In the genomic region with DNA sequence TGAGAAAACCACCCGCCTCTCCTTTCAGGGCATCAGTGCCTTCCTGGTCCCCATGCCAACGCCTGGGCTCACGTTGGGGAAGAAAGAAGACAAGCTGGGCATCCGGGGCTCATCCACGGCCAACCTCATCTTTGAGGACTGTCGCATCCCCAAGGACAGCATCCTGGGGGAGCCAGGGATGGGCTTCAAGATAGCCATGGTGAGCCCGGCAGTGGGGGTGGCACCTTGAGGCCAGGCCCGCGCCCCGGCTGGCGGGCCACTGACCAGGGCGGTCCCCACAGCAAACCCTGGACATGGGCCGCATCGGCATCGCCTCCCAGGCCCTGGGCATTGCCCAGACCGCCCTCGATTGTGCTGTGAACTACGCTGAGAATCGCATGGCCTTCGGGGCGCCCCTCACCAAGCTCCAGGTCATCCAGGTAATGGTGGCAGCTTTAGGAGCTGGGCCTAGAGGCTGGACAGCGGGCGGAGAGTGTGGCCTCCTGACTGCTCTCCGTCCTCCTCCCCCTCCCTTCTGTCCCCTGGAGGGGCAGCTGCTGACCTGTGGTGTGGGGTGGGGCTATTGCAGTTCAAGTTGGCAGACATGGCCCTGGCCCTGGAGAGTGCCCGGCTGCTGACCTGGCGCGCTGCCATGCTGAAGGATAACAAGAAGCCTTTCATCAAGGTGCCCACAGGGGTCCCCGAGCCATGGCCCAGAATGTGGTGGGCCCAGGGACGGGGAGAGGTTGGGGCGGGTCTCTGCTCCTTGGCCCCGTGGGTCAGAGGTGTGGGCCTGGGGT, we compare ENCODE assay signal across 1 cellular context.
TF ChIP-seq lines count a peak whose summit lies in the region.

No MANE protein-coding gene starts in this region.

TF ChIP-seq in IMR-90, 13 proteins besides CTCF, POLR2A, EP300 and RAD21:
- TF ChIP-seq RFX5 (IDR thresholded peaks at IDR 0.05; ENCODE audit: low read depth, low read length) (no peak), MAFK (IDR thresholded peaks at IDR 0.05; ENCODE audit: low read depth, low read length) (no peak), FOS (IDR thresholded peaks at IDR 0.05; ENCODE audit: low read depth, low read length) (no peak), MAZ (IDR thresholded peaks at IDR 0.05; ENCODE audit: borderline replicate concordance, low read depth, low read length) (no peak), RCOR1 (IDR thresholded peaks at IDR 0.05; ENCODE audit: insufficient replicate concordance, low read length) (no peak), MXI1 (IDR thresholded peaks at IDR 0.05; ENCODE audit: borderline replicate concordance, low read depth, low read length) (no peak), BHLHE40 (IDR thresholded peaks at IDR 0.05; ENCODE audit: low read depth, low read length) (no peak), CHD1 (IDR thresholded peaks at IDR 0.05; ENCODE audit: low read depth, low read length) (no peak)
- TF ChIP-seq, protein P1, sequence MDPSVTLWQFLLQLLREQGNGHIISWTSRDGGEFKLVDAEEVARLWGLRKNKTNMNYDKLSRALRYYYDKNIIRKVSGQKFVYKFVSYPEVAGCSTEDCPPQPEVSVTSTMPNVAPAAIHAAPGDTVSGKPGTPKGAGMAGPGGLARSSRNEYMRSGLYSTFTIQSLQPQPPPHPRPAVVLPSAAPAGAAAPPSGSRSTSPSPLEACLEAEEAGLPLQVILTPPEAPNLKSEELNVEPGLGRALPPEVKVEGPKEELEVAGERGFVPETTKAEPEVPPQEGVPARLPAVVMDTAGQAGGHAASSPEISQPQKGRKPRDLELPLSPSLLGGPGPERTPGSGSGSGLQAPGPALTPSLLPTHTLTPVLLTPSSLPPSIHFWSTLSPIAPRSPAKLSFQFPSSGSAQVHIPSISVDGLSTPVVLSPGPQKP (IDR thresholded peaks at IDR 0.05; ENCODE audit: borderline replicate concordance, low read depth, low read length) = no peak
